In genomic region chr1:59014827-59015226, GRCh38 we compare ENCODE assay signal across 20 cellular contexts.
DNase-seq lines count a peak whose midpoint lies in the region; ATAC-seq and TF ChIP-seq lines count a peak whose summit lies in the region.
"Had no signal": no experiment of that assay in that cellular context is flagged by ENCODE, and none has a peak within 500 bp of the region (broad histone marks: within the 10 kb centered on the region; RNA-seq: fewer than 3 reads in every experiment).

No MANE protein-coding gene starts in this region.

- no peak for ATAC-seq in HG02884 (IDR thresholded peaks at IDR 0.05; ENCODE audit: unreplicated experiment)
- ATAC-seq: activated CD8-positive, alpha-beta T cell treated with anti-CD3 and anti-CD28 coated beads for 36 hours; left cardiac atrium; Right ventricle myocardium inferior had no signal

- no peaks in the 10 kb centered on the region for H3K27me3 Mint-ChIP-seq in T-helper 1 cell treated with Interleukin-12 subunit alpha and Interleukin-12 subunit beta and Interleukin-4 antibody, amounts not matched to agents 30 μg/mL and 1 μg/mL, for 36 hours (ENCODE audit: low read depth)
- H3K27me3 Mint-ChIP-seq in nephron (ENCODE audit: low read depth) (peaks cover 3% of the 10 kb centered on the region), type B pancreatic cell (no peaks in the 10 kb centered on the region)
- H3K27me3 Mint-ChIP-seq in activated naive CD8-positive, alpha-beta T cell treated with anti-CD3 and anti-CD28 coated beads for 36 hours, result peaks cover 6% of the 10 kb centered on the region
- H3K27me3 Mint-ChIP-seq: activated CD8-positive, alpha-beta T cell treated with anti-CD3 and anti-CD28 coated beads for 36 hours had no signal

- peak overlapping the region; percentile 5 for H3K27ac Mint-ChIP-seq in T-helper 1 cell treated with Interleukin-12 subunit alpha and Interleukin-12 subunit beta and Interleukin-4 antibody, amounts not matched to agents 30 μg/mL and 1 μg/mL, for 36 hours
- H3K27ac Mint-ChIP-seq in nephron (peak overlapping the region; percentile 95 to 99 (median 98)), type B pancreatic cell (peak overlapping the region; percentile 89)
- no peak overlapping the region for H3K27ac Mint-ChIP-seq in activated naive CD8-positive, alpha-beta T cell treated with anti-CD3 and anti-CD28 coated beads for 36 hours
- H3K27ac Mint-ChIP-seq: activated CD8-positive, alpha-beta T cell treated with anti-CD3 and anti-CD28 coated beads for 36 hours; activated naive CD8-positive, alpha-beta T cell treated with anti-CD3 and anti-CD28 coated beads, Interleukin-2, amount 10 ng/mL, durations not matched to agents 7 days and 5 days had no signal

- intact Hi-C loops in mammary epithelial cell (cut with micrococcal nuclease), result loop anchor here (2.0 kb wide), 1 partner anchor 230 kb away; the partner anchor contains the start of gene JUN

- CTCF ChIA-PET in mammary epithelial cell (lab: Charles Lee; ENCODE audit: low non-redundant PET), result no interaction called here

- 96% methylated on average over 2 of the region's 2 CpGs for WGBS in mammary epithelial cell (ENCODE audit: low coverage, missing lambda C conversion rate)

- no TSS peak for BruUV-seq in mammary epithelial cell (replicated peaks; lab: Mats Ljungman, UMichigan)

- no peaks in the 10 kb centered on the region for H3K79me2 ChIP-seq in mammary epithelial cell (ENCODE audit: insufficient read depth, low read length)

- TF ChIP-seq CTCF in mammary epithelial cell (conservative IDR thresholded peaks at IDR 0.05 in 1 of 2, IDR thresholded peaks at IDR 0.05 in 1 of 2; ENCODE audit: extremely low read depth in 1 of 2, insufficient read depth in 1 of 2, low read depth in 1 of 2, low read length in 2 of 2) (no peak), nephron (IDR thresholded peaks at IDR 0.05; ENCODE audit: unreplicated experiment in 3 of 3) (no peak), type B pancreatic cell (conservative IDR thresholded peaks at IDR 0.05) (no peak)

- H3K4me1 ChIP-seq in mammary epithelial cell (ENCODE audit: insufficient read depth, low read length), result peaks cover 22% of the 10 kb centered on the region
- H3K4me1 ChIP-seq: Caco-2 had no signal

- H3K4me2 ChIP-seq in mammary epithelial cell (ENCODE audit: insufficient read depth, low read depth, low read length), result no peak overlapping the region

- no peaks in the 10 kb centered on the region for H3K9me3 ChIP-seq in mammary epithelial cell (replicated peaks; ENCODE audit: insufficient read depth, low read length)
- H3K9me3 ChIP-seq: Caco-2 had no signal

- H3K4me3 Mint-ChIP-seq in T-helper 1 cell treated with Interleukin-12 subunit alpha and Interleukin-12 subunit beta and Interleukin-4 antibody, amounts not matched to agents 30 μg/mL and 1 μg/mL, for 36 hours, result no peak overlapping the region
- H3K4me3 Mint-ChIP-seq in nephron (peak overlapping the region in 1 of 3 experiments; percentile 12), type B pancreatic cell (no peak overlapping the region)
- H3K4me3 Mint-ChIP-seq in activated naive CD8-positive, alpha-beta T cell treated with anti-CD3 and anti-CD28 coated beads for 36 hours, result no peak overlapping the region
- H3K4me3 Mint-ChIP-seq: activated CD8-positive, alpha-beta T cell treated with anti-CD3 and anti-CD28 coated beads for 36 hours; activated naive CD8-positive, alpha-beta T cell treated with anti-CD3 and anti-CD28 coated beads, Interleukin-2, amount 10 ng/mL, durations not matched to agents 7 days and 5 days; neural crest cell had no signal

- peak overlapping the region; percentile 48 for H3K27ac ChIP-seq in mammary epithelial cell (ENCODE audit: insufficient read depth, low read depth, low read length)
- H3K27ac ChIP-seq: 22Rv1 had no signal

- no peaks in the 10 kb centered on the region for H3K36me3 ChIP-seq in mammary epithelial cell (ENCODE audit: insufficient read depth, low read length)

- peaks cover 3% of the 10 kb centered on the region for H3K9me3 Mint-ChIP-seq in T-helper 1 cell treated with Interleukin-12 subunit alpha and Interleukin-12 subunit beta and Interleukin-4 antibody, amounts not matched to agents 30 μg/mL and 1 μg/mL, for 36 hours
- H3K9me3 Mint-ChIP-seq in nephron (no peaks in the 10 kb centered on the region), type B pancreatic cell (no peaks in the 10 kb centered on the region)
- peaks cover 5% of the 10 kb centered on the region for H3K9me3 Mint-ChIP-seq in activated naive CD8-positive, alpha-beta T cell treated with anti-CD3 and anti-CD28 coated beads for 36 hours
- H3K9me3 Mint-ChIP-seq: activated naive CD8-positive, alpha-beta T cell treated with anti-CD3 and anti-CD28 coated beads, Interleukin-2, amount 10 ng/mL, durations not matched to agents 7 days and 5 days had no signal

- H2AFZ ChIP-seq in mammary epithelial cell (ENCODE audit: low read depth, low read length), result peak overlapping the region; percentile 41

- H3K9ac ChIP-seq in mammary epithelial cell (ENCODE audit: insufficient read depth, low read length), result no peak overlapping the region

- no peak for DNase-seq in T-helper 1 cell
- DNase-seq in mammary epithelial cell, result no peak
- DNase-seq in type B pancreatic cell (ENCODE audit: extremely low spot score, unreplicated experiment), result no peak
- no peak for DNase-seq in NCI-H146 (lab: John Stamatoyannopoulos, UW)
- DNase-seq in activated naive CD8-positive, alpha-beta T cell treated with anti-CD3 and anti-CD28 coated beads for 36 hours, result no peak
- DNase-seq: activated CD8-positive, alpha-beta T cell treated with anti-CD3 and anti-CD28 coated beads for 36 hours; activated naive CD8-positive, alpha-beta T cell treated with anti-CD3 and anti-CD28 coated beads, Interleukin-2, amount 10 ng/mL, durations not matched to agents 7 days and 5 days; activated T-cell treated with anti-CD3 and anti-CD28 coated beads, Interleukin-2, amount 50 U/mL, for 48 hours; Caco-2; dermis blood vessel endothelial cell; left cardiac atrium; NCI-H1105; NCI-H524; stimulated activated CD4-positive, alpha-beta T cell treated with anti-CD3 and anti-CD28 coated beads, Interleukin-12 subunit alpha, Interleukin-12 subunit beta, amount 100 ng/mL, for 4 hours had no signal

- peaks cover 69% of the 10 kb centered on the region for H3K4me1 Mint-ChIP-seq in T-helper 1 cell treated with Interleukin-12 subunit alpha and Interleukin-12 subunit beta and Interleukin-4 antibody, amounts not matched to agents 30 μg/mL and 1 μg/mL, for 36 hours (ENCODE audit: low read depth)
- H3K4me1 Mint-ChIP-seq in nephron (peaks cover 74% of the 10 kb centered on the region), type B pancreatic cell (ENCODE audit: unreplicated experiment) (peaks cover 51% of the 10 kb centered on the region)
- peaks cover 18% of the 10 kb centered on the region for H3K4me1 Mint-ChIP-seq in activated naive CD8-positive, alpha-beta T cell treated with anti-CD3 and anti-CD28 coated beads for 36 hours

- H3K27me3 ChIP-seq in mammary epithelial cell (ENCODE audit: insufficient read depth, low read length), result no peaks in the 10 kb centered on the region

- H4K20me1 ChIP-seq in mammary epithelial cell (ENCODE audit: insufficient read depth, low read length), result no peaks in the 10 kb centered on the region

- in situ Hi-C loops in mammary epithelial cell (cut with MboI; ENCODE audit: low sequenced_read_pairs in 2 of 2), result no loop called here

- peaks cover 11% of the 10 kb centered on the region for H3K36me3 Mint-ChIP-seq in T-helper 1 cell treated with Interleukin-12 subunit alpha and Interleukin-12 subunit beta and Interleukin-4 antibody, amounts not matched to agents 30 μg/mL and 1 μg/mL, for 36 hours (ENCODE audit: low read depth)
- H3K36me3 Mint-ChIP-seq in nephron (ENCODE audit: low read depth), result no peaks in the 10 kb centered on the region
- peaks cover 3% of the 10 kb centered on the region for H3K36me3 Mint-ChIP-seq in type B pancreatic cell
- peaks cover 6% of the 10 kb centered on the region for H3K36me3 Mint-ChIP-seq in activated naive CD8-positive, alpha-beta T cell treated with anti-CD3 and anti-CD28 coated beads for 36 hours

- no peak overlapping the region for H3K4me3 ChIP-seq in mammary epithelial cell (replicated peaks in 1 of 3; ENCODE audit: insufficient read depth in 1 of 3, low read depth in 2 of 3, low read length in 3 of 3)

- dilution Hi-C loops in mammary epithelial cell (cut with HindIII; ENCODE audit: low sequenced_read_pairs), result no loop called here
